25 cellular contexts compared by ENCODE assay signal in the genomic region with DNA sequence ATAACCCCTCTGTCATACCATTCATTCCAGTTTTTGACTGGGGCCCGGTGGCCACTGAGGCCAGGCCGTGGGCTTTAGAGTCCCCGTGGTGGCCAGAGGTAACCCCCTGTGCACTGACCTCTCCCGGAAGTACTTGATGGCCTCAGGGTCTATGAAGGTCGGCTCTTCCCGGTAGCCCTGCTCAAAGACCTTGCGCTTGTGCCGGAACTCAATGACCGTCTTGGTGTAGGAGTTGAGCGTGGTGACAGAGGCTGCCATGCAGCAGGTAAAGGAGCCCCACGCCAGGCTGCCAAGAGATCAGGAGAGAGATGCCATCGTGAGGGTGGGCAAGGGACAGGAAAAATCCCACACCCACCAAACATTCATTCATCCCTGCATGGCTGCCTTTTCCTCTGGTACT.
"Had no signal": no experiment of that assay in that cellular context is flagged by ENCODE, and none has a peak within 500 bp of the region (broad histone marks: within the 10 kb centered on the region; RNA-seq: fewer than 3 reads in every experiment).

No MANE protein-coding gene starts in this region.

- H3K27me3 ChIP-seq: dorsolateral prefrontal cortex, foreskin keratinocyte, neutrophil, pancreas, right lobe of liver, transverse colon, vagina had no signal

- H3K27ac ChIP-seq: dorsolateral prefrontal cortex, esophagus muscularis mucosa, foreskin keratinocyte, gastroesophageal sphincter, heart left ventricle, hepatocyte, left ventricle myocardium inferior, lower lobe of right lung, neutrophil, pancreas, right lobe of liver, transverse colon, vagina had no signal

- H3K9me3 ChIP-seq: lower lobe of right lung, neutrophil, pancreas, right lobe of liver, vagina had no signal

- H3K27ac Mint-ChIP-seq: natural killer cell; progenitor cell of endocrine pancreas; stimulated activated naive B cell treated with anti-CD40 and anti-IgM and Interleukin-4, amounts not matched to agents 10 μg/mL and 1 μg/mL and 100 μg/mL, for 72 hours; stimulated activated naive CD8-positive, alpha-beta T cell treated with anti-CD3 and anti-CD28 coated beads, Interleukin-15, Interleukin-2, amounts not matched to agents 100 ng/mL and 50 ng/mL, for 24 hours had no signal

- H3K4me1 Mint-ChIP-seq: natural killer cell; neural crest cell; stimulated activated naive B cell treated with anti-CD40 and anti-IgM and Interleukin-4, amounts not matched to agents 10 μg/mL and 1 μg/mL and 100 μg/mL, for 72 hours had no signal

- ATAC-seq: foreskin keratinocyte; gastroesophageal sphincter; heart left ventricle; left colon; lower lobe of right lung; natural killer cell; pancreas; right lobe of liver; stimulated activated naive B cell treated with anti-CD40 and anti-IgM and Interleukin-4, amounts not matched to agents 10 μg/mL and 1 μg/mL and 100 μg/mL, for 72 hours had no signal

- DNase-seq: cerebellar nuclear complex; effector CD4-positive, alpha-beta T cell; foreskin keratinocyte; heart left ventricle; left ventricle myocardium inferior; lower lobe of right lung; natural killer cell; right lobe of liver; stimulated activated CD4-positive, alpha-beta T cell treated with anti-CD3 and anti-CD28 coated beads, Interleukin-15, amount 100 ng/mL, for 24 hours; stimulated activated CD4-positive, alpha-beta T cell treated with anti-CD3 and anti-CD28 coated beads, Interleukin-2, amount 100 ng/mL, for 48 hours; stimulated activated naive B cell treated with anti-CD40 and anti-IgM and Interleukin-4, amounts not matched to agents 10 μg/mL and 1 μg/mL and 100 μg/mL, for 72 hours; transverse colon had no signal

- H3K36me3 ChIP-seq: esophagus muscularis mucosa, gastroesophageal sphincter, heart left ventricle, left ventricle myocardium inferior, lower lobe of right lung, neutrophil, pancreas, right lobe of liver, transverse colon, vagina had no signal

- H3K4me3 Mint-ChIP-seq: natural killer cell; neural crest cell; stimulated activated naive B cell treated with anti-CD40 and anti-IgM and Interleukin-4, amounts not matched to agents 10 μg/mL and 1 μg/mL and 100 μg/mL, for 72 hours; stimulated activated naive CD8-positive, alpha-beta T cell treated with anti-CD3 and anti-CD28 coated beads, Interleukin-15, Interleukin-2, amounts not matched to agents 100 ng/mL and 50 ng/mL, for 24 hours had no signal

- H3K4me1 ChIP-seq: esophagus muscularis mucosa, foreskin keratinocyte, gastroesophageal sphincter, heart left ventricle, left ventricle myocardium inferior, lower lobe of right lung, pancreas, right lobe of liver, transverse colon, vagina had no signal

- FAIRE-seq: colon, endothelial cell of umbilical vein, pancreas had no signal

- H3K4me3 ChIP-seq: dorsolateral prefrontal cortex, esophagus muscularis mucosa, gastroesophageal sphincter, heart left ventricle, hepatocyte, left ventricle myocardium inferior, lower lobe of right lung, pancreas, right lobe of liver, transverse colon, vagina had no signal
